ENCODE assay signal across 12 cellular contexts in genomic region chr14:68638056-68638816, GRCh38.
DNase-seq lines count a peak whose midpoint lies in the region; FAIRE-seq and TF ChIP-seq lines count a peak whose summit lies in the region.
"Had no signal": no experiment of that assay in that cellular context is flagged by ENCODE, and none has a peak within 500 bp of the region (broad histone marks: within the 10 kb centered on the region; RNA-seq: fewer than 3 reads in every experiment).

No MANE protein-coding gene starts in this region.

- intact Hi-C loops in dorsolateral prefrontal cortex (cut with DNase I), result no loop called here

- TF ChIP-seq RAD21 in liver (IDR thresholded peaks at IDR 0.05), result peak; percentile 27 to 51

- peaks cover 16% of the 10 kb centered on the region; the same call in 1 of the 2 replicates for H3F3A ChIP-seq in GM23248 (ENCODE audit: insufficient read depth)

- no peak for DNase-seq in GM23248
- no peak for DNase-seq in dorsolateral prefrontal cortex
- DNase-seq in GM13976 (ENCODE audit: low spot score), result no peak
- DNase-seq in SW 1271 (lab: John Stamatoyannopoulos, UW), result no peak
- no peak for DNase-seq in T-helper 1 cell
- no peak for DNase-seq in frontal cortex (ENCODE audit: low spot score in 2 of 2)
- DNase-seq: BE2C, NCI-H1417, NCI-H526, nephron progenitor cell had no signal

- no peak for TF ChIP-seq CTCF in dorsolateral prefrontal cortex (IDR thresholded peaks at IDR 0.05 in 54 of 56, conservative IDR thresholded peaks at IDR 0.05 in 2 of 56; ENCODE audit: low read depth in 1 of 56, partially characterized antibody in 56 of 56)
- TF ChIP-seq CTCF in liver (IDR thresholded peaks at IDR 0.05; ENCODE audit: low read depth, low read length, missing input control), result no peak
- TF ChIP-seq CTCF in GM13976 (IDR thresholded peaks at IDR 0.05; ENCODE audit: borderline replicate concordance, control extremely low read depth, extremely low read depth, insufficient read depth, missing control alignments), result no peak

- H3K4me2 ChIP-seq in GM23248 (ENCODE audit: unreplicated experiment), result no peak overlapping the region

- H3K9me3 ChIP-seq in GM23248 (ENCODE audit: low read depth), result no peaks in the 10 kb centered on the region
- H3K9me3 ChIP-seq in liver (ENCODE audit: control insufficient read depth in 4 of 4, low read length in 3 of 4), result peaks cover 0 to 8% (median 1%) of the 10 kb centered on the region in 4 donors
- H3K9me3 ChIP-seq in skeletal muscle tissue (ENCODE audit: control insufficient read depth in 3 of 3, low read length in 3 of 3), result peaks cover 0 to 5% (median 0%) of the 10 kb centered on the region in 3 donors
- H3K9me3 ChIP-seq: BE2C had no signal

- in situ Hi-C loops in GM23248 (cut with MboI), result no loop called here
- in situ Hi-C loops in GM13976 (cut with MboI; ENCODE audit: low sequenced_read_pairs, unreplicated experiment), result no loop called here

- 0 out of 2 replicates have a peak overlapping the region, but pooled peaks have one; percentile 10 for H3K9ac ChIP-seq in GM23248
- no peak overlapping the region for H3K9ac ChIP-seq in liver (ENCODE audit: low read depth in 1 of 2, low read length in 2 of 2)
- H3K9ac ChIP-seq in skeletal muscle tissue (ENCODE audit: low read depth in 1 of 3, low read length in 3 of 3), result peak overlapping the region in 1 of 3 donors; percentile 54

- H3K36me3 ChIP-seq in GM23248 (ENCODE audit: low read depth) (no peaks in the 10 kb centered on the region), liver (ENCODE audit: control insufficient read depth in 4 of 4, insufficient read depth in 3 of 4, low read depth in 1 of 4, low read length in 3 of 4) (no peaks in the 10 kb centered on the region), skeletal muscle tissue (ENCODE audit: control insufficient read depth in 3 of 3, insufficient read depth in 3 of 3, low read length in 3 of 3) (no peaks in the 10 kb centered on the region)
- H3K36me3 ChIP-seq: BE2C had no signal

- no peak overlapping the region for H3K4me3 ChIP-seq in GM23248
- H3K4me3 ChIP-seq in dorsolateral prefrontal cortex, result no peak overlapping the region
- peak overlapping the region in 1 of 3 donors; percentile 12 for H3K4me3 ChIP-seq in liver (ENCODE audit: low read depth in 1 of 3, low read length in 3 of 3)
- peak overlapping the region in 1 of 3 donors; percentile 22 for H3K4me3 ChIP-seq in skeletal muscle tissue (ENCODE audit: low read length in 3 of 3)

- no peaks in the 10 kb centered on the region for H3K79me2 ChIP-seq in GM23248 (ENCODE audit: insufficient read depth)

- FAIRE-seq in frontal cortex (lab: Jason Lieb, UNC), result no peak

- H3K4me1 ChIP-seq in GM23248 (ENCODE audit: insufficient read depth) (peaks cover 19% of the 10 kb centered on the region), liver (ENCODE audit: control insufficient read depth in 4 of 4, insufficient read depth in 4 of 4, low read length in 3 of 4) (peaks cover 10 to 14% (median 10%) of the 10 kb centered on the region in 4 donors), skeletal muscle tissue (ENCODE audit: control insufficient read depth in 3 of 3, insufficient read depth in 3 of 3, low read length in 3 of 3) (peaks cover 30 to 38% (median 35%) of the 10 kb centered on the region in 3 donors)
- H3K4me1 ChIP-seq: BE2C had no signal

- no peaks in the 10 kb centered on the region for H4K20me1 ChIP-seq in GM23248 (ENCODE audit: insufficient read depth)

- H3K27me3 ChIP-seq in GM23248 (replicated peaks; ENCODE audit: insufficient read depth), result no peaks in the 10 kb centered on the region
- no peaks in the 10 kb centered on the region for H3K27me3 ChIP-seq in dorsolateral prefrontal cortex
- H3K27me3 ChIP-seq in liver (ENCODE audit: control insufficient read depth in 4 of 4, insufficient read depth in 4 of 4, low read length in 3 of 4), result no peaks in the 10 kb centered on the region
- H3K27me3 ChIP-seq in skeletal muscle tissue (ENCODE audit: control insufficient read depth in 3 of 3, insufficient read depth in 3 of 3, low read length in 3 of 3), result no peaks in the 10 kb centered on the region
- H3K27me3 ChIP-seq: BE2C had no signal

- no peaks in the 10 kb centered on the region for H3K9me2 ChIP-seq in GM23248 (ENCODE audit: insufficient read depth)

- H2AFZ ChIP-seq in GM23248, result peak overlapping the region; percentile 71

- 87 to 88% methylated on average over 11 of the region's 11 CpGs for WGBS in GM23248 (ENCODE audit: low coverage in 1 of 2, low lambda C conversion rate in 2 of 2, missing lambda C conversion rate in 2 of 2), 2 experiments
- 77% methylated on average over 11 of the region's 11 CpGs for WGBS in liver

- H3K27ac ChIP-seq in GM23248 (peak overlapping the region; percentile 63), dorsolateral prefrontal cortex (peak overlapping the region in 58 of 59 donors; percentile 9 to 95 (median 80)), liver (ENCODE audit: low read depth in 1 of 2, low read length in 2 of 2) (peak overlapping the region; percentile 23 to 40), skeletal muscle tissue (ENCODE audit: low read depth, low read length) (peak overlapping the region; percentile 68)

TF ChIP-seq in liver, 16 proteins besides CTCF, POLR2A, EP300 and RAD21:
- TF ChIP-seq HNF4A (conservative IDR thresholded peaks at IDR 0.05) (peak; percentile 60 to 72), NR2F2 (IDR thresholded peaks at IDR 0.05) (peak; percentile 54), SP1 (IDR thresholded peaks at IDR 0.05) (peak; percentile 36), FOXA2 (IDR thresholded peaks at IDR 0.05) (peak; percentile 64), HNF4G (IDR thresholded peaks at IDR 0.05) (peak; percentile 28), JUND (IDR thresholded peaks at IDR 0.05) (peak in 1 of 2 donors; percentile 25), ZBTB33 (IDR thresholded peaks at IDR 0.05) (no peak), FOXA1 (IDR thresholded peaks at IDR 0.05) (peak; percentile 37), RXRA (IDR thresholded peaks at IDR 0.05) (peak; percentile 38 to 63), REST (IDR thresholded peaks at IDR 0.05) (no peak)
- TF ChIP-seq, protein P1, sequence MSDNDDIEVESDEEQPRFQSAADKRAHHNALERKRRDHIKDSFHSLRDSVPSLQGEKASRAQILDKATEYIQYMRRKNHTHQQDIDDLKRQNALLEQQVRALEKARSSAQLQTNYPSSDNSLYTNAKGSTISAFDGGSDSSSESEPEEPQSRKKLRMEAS (IDR thresholded peaks at IDR 0.05), result no peak
